ENCODE assay signal across 24 cellular contexts in the genomic region with DNA sequence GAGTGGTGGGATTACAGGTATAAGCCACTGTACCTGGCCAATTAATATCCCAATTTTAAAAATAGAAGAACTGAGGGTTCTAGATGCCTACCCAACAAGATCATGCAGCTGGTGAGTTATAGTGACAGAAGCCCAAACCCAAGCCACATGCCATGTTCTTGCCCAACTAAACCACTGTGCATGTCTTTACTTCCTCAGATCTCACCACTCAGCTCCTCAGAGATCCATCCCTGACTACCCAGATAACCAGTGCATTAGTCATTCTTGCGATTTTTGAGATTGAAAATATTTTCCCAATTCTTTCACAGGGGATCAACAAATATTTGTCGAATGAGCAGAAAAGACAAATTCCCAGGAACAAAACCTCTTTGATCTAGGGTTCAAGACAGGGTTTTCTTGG.
"Had no signal": no experiment of that assay in that cellular context is flagged by ENCODE, and none has a peak within 500 bp of the region (broad histone marks: within the 10 kb centered on the region; RNA-seq: fewer than 3 reads in every experiment).

No MANE protein-coding gene starts in this region.

- H3K36me3 Mint-ChIP-seq: activated CD4-positive, alpha-beta memory T cell treated with anti-CD3 and anti-CD28 coated beads for 36 hours had no signal

- H3K27ac ChIP-seq: left ventricle myocardium inferior, spleen, suprapubic skin, tibial artery, WERI-Rb-1 had no signal

- DNase-seq: activated CD4-positive, alpha-beta memory T cell treated with anti-CD3 and anti-CD28 coated beads for 36 hours; activated CD4-positive, alpha-beta T cell treated with anti-CD3 and anti-CD28 coated beads, Interleukin-2, amount 10 ng/mL, durations not matched to agents 24 days and 14 days; activated CD8-positive, alpha-beta memory T cell treated with anti-CD3 and anti-CD28 coated beads, Interleukin-2, amount 50 U/mL, for 4 hours; activated gamma-delta T cell; activated naive CD4-positive, alpha-beta T cell treated with anti-CD3 and anti-CD28 coated beads, Interleukin-2, amount 50 U/mL, for 16 hours; activated T-cell treated with anti-CD3 and anti-CD28 coated beads, Interleukin-2, amount 50 U/mL, for 24 hours; amniotic stem cell; caudate nucleus; cortex of kidney; foreskin melanocyte; left ventricle myocardium inferior; mucosa of descending colon; posterior cingulate gyrus; right cardiac atrium; spleen; stimulated activated naive CD4-positive, alpha-beta T cell; T-helper 17 cell; T1000; tibial artery; WERI-Rb-1 had no signal

- H3K4me3 Mint-ChIP-seq: activated CD4-positive, alpha-beta memory T cell treated with anti-CD3 and anti-CD28 coated beads for 36 hours; activated CD4-positive, alpha-beta T cell treated with anti-CD3 and anti-CD28 coated beads, Interleukin-2, amount 10 ng/mL, durations not matched to agents 24 days and 14 days; activated T-cell treated with anti-CD3 and anti-CD28 coated beads, Interleukin-2, amount 50 U/mL, for 24 hours; nephron; T-helper 17 cell had no signal

- H3K4me3 ChIP-seq: left ventricle myocardium inferior, lung, mucosa of descending colon, spleen, suprapubic skin, tibial artery had no signal

- H3K27me3 Mint-ChIP-seq: activated CD4-positive, alpha-beta T cell treated with anti-CD3 and anti-CD28 coated beads, Interleukin-2, amount 10 ng/mL, durations not matched to agents 24 days and 14 days; activated T-cell treated with anti-CD3 and anti-CD28 coated beads, Interleukin-2, amount 50 U/mL, for 24 hours; T-helper 17 cell had no signal

- H3K4me1 Mint-ChIP-seq: activated CD4-positive, alpha-beta T cell treated with anti-CD3 and anti-CD28 coated beads, Interleukin-2, amount 10 ng/mL, durations not matched to agents 24 days and 14 days; nephron; T-helper 17 cell had no signal

- H3K27ac Mint-ChIP-seq: activated CD4-positive, alpha-beta memory T cell treated with anti-CD3 and anti-CD28 coated beads for 36 hours; activated CD4-positive, alpha-beta T cell treated with anti-CD3 and anti-CD28 coated beads, Interleukin-2, amount 10 ng/mL, durations not matched to agents 24 days and 14 days; activated T-cell treated with anti-CD3 and anti-CD28 coated beads, Interleukin-2, amount 50 U/mL, for 24 hours; nephron; T-helper 17 cell had no signal

- H3K36me3 ChIP-seq: left ventricle myocardium inferior, spleen, suprapubic skin, tibial artery, WERI-Rb-1 had no signal

- H3K9me3 ChIP-seq: left ventricle myocardium inferior, mucosa of descending colon, suprapubic skin, tibial artery had no signal

- H3K4me1 ChIP-seq: left ventricle myocardium inferior, spleen, suprapubic skin, tibial artery had no signal

- H3K27me3 ChIP-seq: spleen, suprapubic skin, tibial artery had no signal

- ATAC-seq: activated CD4-positive, CD25-positive, alpha-beta regulatory T cell treated with anti-CD3 and anti-CD28 coated beads, Interleukin-2, amount 50 U/mL, for 24 hours; mucosa of descending colon; right cardiac atrium; T-helper 17 cell had no signal
